24 cellular contexts compared by ENCODE assay signal in genomic region chr4:167041524-167041923, GRCh38.
"Had no signal": no experiment of that assay in that cellular context is flagged by ENCODE, and none has a peak within 500 bp of the region (broad histone marks: within the 10 kb centered on the region; RNA-seq: fewer than 3 reads in every experiment).

No MANE protein-coding gene starts in this region.

- H3K27me3 ChIP-seq: colonic mucosa, esophagus squamous epithelium, gastrocnemius medialis, heart right ventricle, left lung had no signal

- H3K4me1 ChIP-seq: colonic mucosa, esophagus squamous epithelium, gastrocnemius medialis, heart right ventricle, left lung, lower lobe of right lung had no signal

- H3K27ac ChIP-seq: colonic mucosa, epithelial cell of prostate, esophagus squamous epithelium, gastrocnemius medialis, heart right ventricle, left lung, lower lobe of right lung had no signal

- ATAC-seq: effector memory CD8-positive, alpha-beta T cell; esophagus mucosa; gastrocnemius medialis; heart right ventricle; left cardiac atrium; left lung; left ventricle myocardium superior; lower lobe of right lung; mucosa of descending colon had no signal

- DNase-seq: colonic mucosa; cortex of kidney; effector CD8-positive, alpha-beta T cell; effector memory CD8-positive, alpha-beta T cell; endodermal cell; erythroblast; esophagus squamous epithelium; foreskin fibroblast; foreskin melanocyte; gastrocnemius medialis; glutamatergic neuron; head of caudate nucleus; heart right ventricle; hippocampal formation; left cardiac atrium; left lung; left ventricle myocardium superior; lower lobe of right lung; mesenchymal stem cell; mucosa of descending colon had no signal

- H3K36me3 ChIP-seq: colonic mucosa, esophagus squamous epithelium, gastrocnemius medialis, heart right ventricle, left lung, lower lobe of right lung had no signal

- H3K4me3 ChIP-seq: colonic mucosa, esophagus squamous epithelium, gastrocnemius medialis, heart right ventricle, left lung, lower lobe of right lung, mucosa of descending colon had no signal

- FAIRE-seq: islet of Langerhans, keratinocyte had no signal

- H3K9me3 ChIP-seq: colonic mucosa, esophagus squamous epithelium, gastrocnemius medialis, heart right ventricle, left lung, lower lobe of right lung, mucosa of descending colon had no signal
